ENCODE assay signal across 22 cellular contexts in genomic region chr16:89727406-89728120, GRCh38. TPM values are rescaled to one million over a fixed set of nuclear protein-coding genes. Genes with fewer than 3 reads are reported as not detected.
DNase-seq lines count a peak whose midpoint lies in the region; ATAC-seq lines count a peak whose summit lies in the region.
"Had no signal": no experiment of that assay in that cellular context is flagged by ENCODE, and none has a peak within 500 bp of the region (broad histone marks: within the 10 kb centered on the region; RNA-seq: fewer than 3 reads in every experiment).

No MANE protein-coding gene starts in this region.

- H3K27ac Mint-ChIP-seq in activated CD8-positive, alpha-beta memory T cell treated with anti-CD3 and anti-CD28 coated beads, Interleukin-2, amount 10 ng/mL, durations not matched to agents 7 days and 5 days, result peak overlapping the region; percentile 42
- H3K27ac Mint-ChIP-seq in T-cell, result peak overlapping the region; percentile 79 to 83
- H3K27ac Mint-ChIP-seq in effector memory CD8-positive, alpha-beta T cell, result peak overlapping the region; percentile 77 to 85
- H3K27ac Mint-ChIP-seq: activated B cell treated with CpG ODN at 0.5 μM for 24 hours; activated naive CD4-positive, alpha-beta T cell treated with anti-CD3 and anti-CD28 coated beads, Interleukin-2, amount 10 ng/mL, durations not matched to agents 7 days and 5 days had no signal

- no peak overlapping the region for H3K27ac ChIP-seq in neuronal stem cell (replicated peaks; ENCODE audit: low read length)
- H3K27ac ChIP-seq: PC-9, SJCRH30 had no signal

- H3K4me2 ChIP-seq in neuronal stem cell (ENCODE audit: insufficient read depth, low read length, poor library complexity, severe bottlenecking), result no peak overlapping the region
- H3K4me2 ChIP-seq: PC-9 had no signal

- no peaks in the 10 kb centered on the region for H3K9me3 ChIP-seq in neuronal stem cell (replicated peaks in 1 of 2; ENCODE audit: control insufficient read depth in 2 of 2, insufficient read depth in 1 of 2, low read depth in 1 of 2, low read length in 2 of 2)
- H3K9me3 ChIP-seq: SJCRH30 had no signal

- ATAC-seq in activated CD8-positive, alpha-beta memory T cell treated with anti-CD3 and anti-CD28 coated beads, Interleukin-2, amount 10 ng/mL, durations not matched to agents 7 days and 5 days, result no peak
- ATAC-seq in T-cell (replicated peaks in 1 of 4) (no peak), GM21390 (IDR thresholded peaks at IDR 0.05; ENCODE audit: unreplicated experiment) (no peak)
- ATAC-seq in effector memory CD8-positive, alpha-beta T cell (replicated peaks), result peak; percentile 7

- H2AK5ac ChIP-seq in neuronal stem cell (ENCODE audit: low read depth, low read length), result no peak overlapping the region

- peaks cover 7% of the 10 kb centered on the region for H3K79me1 ChIP-seq in neuronal stem cell (ENCODE audit: low read depth, low read length)

- H3K36me3 ChIP-seq in neuronal stem cell (replicated peaks in 1 of 2; ENCODE audit: control insufficient read depth in 2 of 2, insufficient read depth in 2 of 2, low read length in 2 of 2), result peaks cover 28 to 82% of the 10 kb centered on the region in 2 donors

- no peak overlapping the region for H4K91ac ChIP-seq in neuronal stem cell (ENCODE audit: low read depth, low read length, poor library complexity)

- POLR2A ChIA-PET in T-cell (lab: Charles Lee), result interaction anchor here (0.6 kb wide), 3 partner anchors 37 to 133 kb away, joined by 3 to 11 read pairs (median 7); no protein-coding TSS in a partner anchor

- H3K23ac ChIP-seq in neuronal stem cell (ENCODE audit: low read depth, low read length, poor library complexity), result peak overlapping the region; percentile 43

- H3K14ac ChIP-seq in neuronal stem cell (ENCODE audit: low read length), result no peak overlapping the region

- no peak overlapping the region for H3K4me3 ChIP-seq in neuronal stem cell (ENCODE audit: low read length in 2 of 2)
- H3K4me3 ChIP-seq: PC-9, SJCRH30 had no signal

- H2BK15ac ChIP-seq in neuronal stem cell (ENCODE audit: low read length), result no peak overlapping the region

- peaks cover 0 to 6% (median 1%) of the 10 kb centered on the region in 3 experiments for H3K27me3 ChIP-seq in neuronal stem cell (ENCODE audit: control insufficient read depth in 3 of 3, insufficient read depth in 3 of 3, low read depth in 1 of 3, low read length in 3 of 3)
- H3K27me3 ChIP-seq: SJCRH30 had no signal

- CTCF ChIA-PET in activated CD8-positive, alpha-beta memory T cell treated with anti-CD3 and anti-CD28 coated beads, Interleukin-2, amount 10 ng/mL, durations not matched to agents 7 days and 5 days (lab: Charles Lee), result interaction anchor here (0.9 kb wide), 1 partner anchor 22 kb away, joined by 3 read pairs; no protein-coding TSS in a partner anchor
- CTCF ChIA-PET in T-cell (lab: Charles Lee), result no interaction called here

- H2BK5ac ChIP-seq in neuronal stem cell (ENCODE audit: low read length), result no peak overlapping the region

- H3K4me1 ChIP-seq in neuronal stem cell (ENCODE audit: control insufficient read depth in 2 of 2, insufficient read depth in 1 of 2, low read depth in 1 of 2, low read length in 2 of 2), result peaks cover 11 to 17% of the 10 kb centered on the region in 2 donors

- peak overlapping the region; percentile 75 for H2BK12ac ChIP-seq in neuronal stem cell (ENCODE audit: low read length)

- peak; percentile 40 for DNase-seq in activated CD8-positive, alpha-beta memory T cell treated with anti-CD3 and anti-CD28 coated beads, Interleukin-2, amount 10 ng/mL, durations not matched to agents 7 days and 5 days
- DNase-seq in activated CD8-positive, alpha-beta memory T cell treated with anti-CD3 and anti-CD28 coated beads for 24 hours, result no peak
- DNase-seq in T-cell (peak in 3 of 34 experiments; percentile 12 to 27 (median 23)), neuronal stem cell (ENCODE audit: low spot score) (no peak), NCI-H1694 (lab: John Stamatoyannopoulos, UW) (no peak), NK-92 (lab: John Stamatoyannopoulos, UW; ENCODE audit: unreplicated experiment) (no peak)
- DNase-seq in effector memory CD8-positive, alpha-beta T cell, result peak in 1 of 3 experiments; percentile 21
- DNase-seq: activated B cell treated with CpG ODN at 0.5 μM for 24 hours; activated CD8-positive, alpha-beta memory T cell treated with anti-CD3 and anti-CD28 coated beads, Interleukin-2, amount 50 U/mL, for 4 hours; activated naive CD4-positive, alpha-beta T cell treated with anti-CD3 and anti-CD28 coated beads, Interleukin-2, amount 10 ng/mL, durations not matched to agents 7 days and 5 days; C1 segment of cervical spinal cord; dermis blood vessel endothelial cell; GF-D8; hypothalamus; naive B cell; NCI-H1694 treated with DMSO at 0.1 percent for 48 hours; SJCRH30; small intestine; stimulated activated CD4-positive, alpha-beta T cell treated with anti-CD3 and anti-CD28 coated beads, Interleukin-4, amount 100 ng/mL, for 1 hour had no signal

- H3K4me3 Mint-ChIP-seq in activated CD8-positive, alpha-beta memory T cell treated with anti-CD3 and anti-CD28 coated beads, Interleukin-2, amount 10 ng/mL, durations not matched to agents 7 days and 5 days, result peak overlapping the region; percentile 4
- H3K4me3 Mint-ChIP-seq in T-cell, result peak overlapping the region; percentile 31 to 84 (median 59)
- peak overlapping the region; percentile 62 to 69 for H3K4me3 Mint-ChIP-seq in effector memory CD8-positive, alpha-beta T cell
- H3K4me3 Mint-ChIP-seq: activated B cell treated with CpG ODN at 0.5 μM for 24 hours, brain had no signal

- peaks cover 42% of the 10 kb centered on the region for H3K4me1 Mint-ChIP-seq in activated CD8-positive, alpha-beta memory T cell treated with anti-CD3 and anti-CD28 coated beads, Interleukin-2, amount 10 ng/mL, durations not matched to agents 7 days and 5 days
- H3K4me1 Mint-ChIP-seq in T-cell, result peaks cover 65 to 72% (median 71%) of the 10 kb centered on the region in 3 donors
- H3K4me1 Mint-ChIP-seq in effector memory CD8-positive, alpha-beta T cell (ENCODE audit: low read depth in 2 of 2), result peaks cover 35 to 41% of the 10 kb centered on the region in 2 donors

- no peaks in the 10 kb centered on the region for H3K9me3 Mint-ChIP-seq in activated CD8-positive, alpha-beta memory T cell treated with anti-CD3 and anti-CD28 coated beads, Interleukin-2, amount 10 ng/mL, durations not matched to agents 7 days and 5 days (ENCODE audit: low read depth)
- H3K9me3 Mint-ChIP-seq in T-cell, result no peaks in the 10 kb centered on the region
- no peaks in the 10 kb centered on the region for H3K9me3 Mint-ChIP-seq in effector memory CD8-positive, alpha-beta T cell
- H3K9me3 Mint-ChIP-seq: activated B cell treated with CpG ODN at 0.5 μM for 24 hours; activated naive CD4-positive, alpha-beta T cell treated with anti-CD3 and anti-CD28 coated beads, Interleukin-2, amount 10 ng/mL, durations not matched to agents 7 days and 5 days; brain; naive B cell had no signal

- H4K8ac ChIP-seq in neuronal stem cell (ENCODE audit: low read depth, low read length), result no peak overlapping the region

- H2BK120ac ChIP-seq in neuronal stem cell (ENCODE audit: low read depth, low read length), result no peak overlapping the region

- H2AFZ ChIP-seq in neuronal stem cell (ENCODE audit: low read length), result no peak overlapping the region
- H2AFZ ChIP-seq: PC-9 had no signal

- no peaks in the 10 kb centered on the region for H3K27me3 Mint-ChIP-seq in activated CD8-positive, alpha-beta memory T cell treated with anti-CD3 and anti-CD28 coated beads, Interleukin-2, amount 10 ng/mL, durations not matched to agents 7 days and 5 days
- H3K27me3 Mint-ChIP-seq in T-cell, result no peaks in the 10 kb centered on the region
- no peaks in the 10 kb centered on the region for H3K27me3 Mint-ChIP-seq in effector memory CD8-positive, alpha-beta T cell
- H3K27me3 Mint-ChIP-seq: activated B cell treated with CpG ODN at 0.5 μM for 24 hours; activated naive CD4-positive, alpha-beta T cell treated with anti-CD3 and anti-CD28 coated beads, Interleukin-2, amount 10 ng/mL, durations not matched to agents 7 days and 5 days; brain; naive B cell had no signal

- H3K9ac ChIP-seq in neuronal stem cell (ENCODE audit: low read depth, low read length, poor library complexity), result no peak overlapping the region

- H3K18ac ChIP-seq in neuronal stem cell (ENCODE audit: low read length), result peak overlapping the region; percentile 27

- H3K36me3 Mint-ChIP-seq in activated CD8-positive, alpha-beta memory T cell treated with anti-CD3 and anti-CD28 coated beads, Interleukin-2, amount 10 ng/mL, durations not matched to agents 7 days and 5 days, result peaks cover 57% of the 10 kb centered on the region
- peaks cover 36% of the 10 kb centered on the region for H3K36me3 Mint-ChIP-seq in T-cell
- H3K36me3 Mint-ChIP-seq in effector memory CD8-positive, alpha-beta T cell (ENCODE audit: insufficient read depth), result peaks cover 99% of the 10 kb centered on the region

- WGBS in neuronal stem cell (ENCODE audit: extremely low coverage in 2 of 2, insufficient read length in 2 of 2, insufficient replicate concordance in 1 of 2), 2 donors, result no CpG with 5 or more reads among the region's 17 CpGs

- H3K4ac ChIP-seq in neuronal stem cell (ENCODE audit: low read length), result no peak overlapping the region

RNA-seq across cellular contexts. Expression of gene ZNF276, which starts 6.2 kb away (rescaled TPM):
- total RNA-seq in activated CD8-positive, alpha-beta memory T cell treated with anti-CD3 and anti-CD28 coated beads, Interleukin-2, amount 10 ng/mL, durations not matched to agents 7 days and 5 days, result 10 to 100 TPM; 38.0 to 58.1 TPM
- total RNA-seq in T-cell, result 100 to 1,000 TPM; 131 to 203 (median 195) TPM
- 7.1 TPM for polyA plus RNA-seq in neuronal stem cell (2013, experiment 1 of 2)
- 7.7 TPM for polyA plus RNA-seq in neuronal stem cell (2013, experiment 2 of 2)

RNA-seq across cellular contexts. Expression of gene VPS9D1, which starts 6.9 kb away (rescaled TPM):
- 1 to 10 TPM; 3.6 to 4.6 TPM for total RNA-seq in activated CD8-positive, alpha-beta memory T cell treated with anti-CD3 and anti-CD28 coated beads, Interleukin-2, amount 10 ng/mL, durations not matched to agents 7 days and 5 days
- total RNA-seq in T-cell, result 10 to 100 TPM; 15.5 to 28.8 (median 24.5) TPM
- polyA plus RNA-seq in neuronal stem cell (2013, experiment 1 of 2), result 5.9 TPM
- 6.0 TPM for polyA plus RNA-seq in neuronal stem cell (2013, experiment 2 of 2)

RNA-seq across cellular contexts. Expression of gene SPATA2L, which starts 26.1 kb away (rescaled TPM):
- total RNA-seq in activated CD8-positive, alpha-beta memory T cell treated with anti-CD3 and anti-CD28 coated beads, Interleukin-2, amount 10 ng/mL, durations not matched to agents 7 days and 5 days, result 1 to 10 TPM; 5.8 to 7.4 TPM
- total RNA-seq in T-cell, result 10 to 100 TPM; 14.4 to 24.9 (median 15.9) TPM
- 5.0 TPM for polyA plus RNA-seq in neuronal stem cell (2013, experiment 1 of 2)
- polyA plus RNA-seq in neuronal stem cell (2013, experiment 2 of 2), result 5.5 TPM

RNA-seq across cellular contexts. Expression of gene CDK10, which starts 41.1 kb away (rescaled TPM):
- total RNA-seq in activated CD8-positive, alpha-beta memory T cell treated with anti-CD3 and anti-CD28 coated beads, Interleukin-2, amount 10 ng/mL, durations not matched to agents 7 days and 5 days, result 10 to 100 TPM; 80.5 to 94.2 TPM
- total RNA-seq in T-cell, result 100 to 1,000 TPM; 108 to 163 (median 138) TPM
- 59.5 TPM for polyA plus RNA-seq in neuronal stem cell (2013, experiment 1 of 2)
- polyA plus RNA-seq in neuronal stem cell (2013, experiment 2 of 2), result 57.9 TPM

Comparison
In these comparisons a context has a peak if more than half of its experiments do, and no peak if none do; other contexts are left out.
1. H3K4me3 Mint-ChIP-seq: peak in every context shown above with its lines; median percentile 66 in effector memory CD8-positive, alpha-beta T cell; 59 in T-cell; 4 in activated CD8-positive, alpha-beta memory T cell treated with anti-CD3 and anti-CD28 coated beads, Interleukin-2, amount 10 ng/mL, durations not matched to agents 7 days and 5 days.